In the genomic region with DNA sequence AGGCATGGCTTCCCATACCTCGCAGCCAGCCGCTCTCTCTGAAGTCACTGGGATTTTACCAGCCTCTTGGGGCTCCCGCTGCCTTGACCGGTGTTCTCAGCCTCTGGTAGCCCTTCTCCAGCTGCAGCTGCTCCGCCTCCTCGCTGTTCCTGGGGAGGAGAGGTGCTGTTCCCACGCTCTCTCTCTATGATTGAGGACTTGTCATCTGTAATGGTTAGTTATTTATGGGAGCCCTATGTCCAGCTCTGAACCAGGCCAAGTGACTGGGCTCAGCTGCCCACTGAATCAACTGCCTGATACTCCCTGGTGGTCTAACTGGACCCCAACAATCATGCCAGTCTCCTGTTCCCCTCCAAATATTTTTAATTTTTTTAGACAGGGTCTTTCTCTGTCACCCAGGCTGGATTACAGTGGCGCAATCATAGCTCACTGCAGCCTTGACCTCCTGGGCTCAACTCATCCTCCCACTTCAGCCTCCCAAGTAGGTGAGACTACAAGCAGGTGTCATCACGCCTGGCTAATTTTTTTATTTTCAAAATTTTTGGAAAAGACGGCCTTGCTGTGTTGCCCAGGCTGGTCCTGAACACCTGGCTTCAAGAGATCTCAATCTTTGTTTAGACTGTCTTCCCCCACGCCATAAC, we compare ENCODE assay signal across 3 cellular contexts.
A peak's percentile ranks its signal among the peaks of the same experiment; 100 is the strongest.
TF ChIP-seq lines count a peak whose summit lies in the region.

No MANE protein-coding gene starts in this region.

TF ChIP-seq in GM23338, 12 proteins besides CTCF, POLR2A, EP300 and RAD21:
- no peak for TF ChIP-seq ZNF114 (CRISPR knock-in tag; IDR thresholded peaks at IDR 0.05)
- TF ChIP-seq STAT1 (IDR thresholded peaks at IDR 0.05; ENCODE audit: unreplicated experiment) = no peak
- TF ChIP-seq, protein P1, sequence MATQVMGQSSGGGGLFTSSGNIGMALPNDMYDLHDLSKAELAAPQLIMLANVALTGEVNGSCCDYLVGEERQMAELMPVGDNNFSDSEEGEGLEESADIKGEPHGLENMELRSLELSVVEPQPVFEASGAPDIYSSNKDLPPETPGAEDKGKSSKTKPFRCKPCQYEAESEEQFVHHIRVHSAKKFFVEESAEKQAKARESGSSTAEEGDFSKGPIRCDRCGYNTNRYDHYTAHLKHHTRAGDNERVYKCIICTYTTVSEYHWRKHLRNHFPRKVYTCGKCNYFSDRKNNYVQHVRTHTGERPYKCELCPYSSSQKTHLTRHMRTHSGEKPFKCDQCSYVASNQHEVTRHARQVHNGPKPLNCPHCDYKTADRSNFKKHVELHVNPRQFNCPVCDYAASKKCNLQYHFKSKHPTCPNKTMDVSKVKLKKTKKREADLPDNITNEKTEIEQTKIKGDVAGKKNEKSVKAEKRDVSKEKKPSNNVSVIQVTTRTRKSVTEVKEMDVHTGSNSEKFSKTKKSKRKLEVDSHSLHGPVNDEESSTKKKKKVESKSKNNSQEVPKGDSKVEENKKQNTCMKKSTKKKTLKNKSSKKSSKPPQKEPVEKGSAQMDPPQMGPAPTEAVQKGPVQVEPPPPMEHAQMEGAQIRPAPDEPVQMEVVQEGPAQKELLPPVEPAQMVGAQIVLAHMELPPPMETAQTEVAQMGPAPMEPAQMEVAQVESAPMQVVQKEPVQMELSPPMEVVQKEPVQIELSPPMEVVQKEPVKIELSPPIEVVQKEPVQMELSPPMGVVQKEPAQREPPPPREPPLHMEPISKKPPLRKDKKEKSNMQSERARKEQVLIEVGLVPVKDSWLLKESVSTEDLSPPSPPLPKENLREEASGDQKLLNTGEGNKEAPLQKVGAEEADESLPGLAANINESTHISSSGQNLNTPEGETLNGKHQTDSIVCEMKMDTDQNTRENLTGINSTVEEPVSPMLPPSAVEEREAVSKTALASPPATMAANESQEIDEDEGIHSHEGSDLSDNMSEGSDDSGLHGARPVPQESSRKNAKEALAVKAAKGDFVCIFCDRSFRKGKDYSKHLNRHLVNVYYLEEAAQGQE (IDR thresholded peaks at IDR 0.05; ENCODE audit: unreplicated experiment) = no peak

TF ChIP-seq in HEK293, 187 proteins besides CTCF, POLR2A, EP300 and RAD21:
- TF ChIP-seq ZNF214 (tag by site-specific recombination; IDR thresholded peaks at IDR 0.05; ENCODE audit: borderline replicate concordance) (no peak), ZNF341 (tag by site-specific recombination; IDR thresholded peaks at IDR 0.05; ENCODE audit: low read depth) (peak; percentile 68)
- TF ChIP-seq, protein P2, sequence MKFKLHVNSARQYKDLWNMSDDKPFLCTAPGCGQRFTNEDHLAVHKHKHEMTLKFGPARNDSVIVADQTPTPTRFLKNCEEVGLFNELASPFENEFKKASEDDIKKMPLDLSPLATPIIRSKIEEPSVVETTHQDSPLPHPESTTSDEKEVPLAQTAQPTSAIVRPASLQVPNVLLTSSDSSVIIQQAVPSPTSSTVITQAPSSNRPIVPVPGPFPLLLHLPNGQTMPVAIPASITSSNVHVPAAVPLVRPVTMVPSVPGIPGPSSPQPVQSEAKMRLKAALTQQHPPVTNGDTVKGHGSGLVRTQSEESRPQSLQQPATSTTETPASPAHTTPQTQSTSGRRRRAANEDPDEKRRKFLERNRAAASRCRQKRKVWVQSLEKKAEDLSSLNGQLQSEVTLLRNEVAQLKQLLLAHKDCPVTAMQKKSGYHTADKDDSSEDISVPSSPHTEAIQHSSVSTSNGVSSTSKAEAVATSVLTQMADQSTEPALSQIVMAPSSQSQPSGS (tag by site-specific recombination; IDR thresholded peaks at IDR 0.05; ENCODE audit: low read depth) = no peak

TF ChIP-seq in K562, 482 proteins besides CTCF, POLR2A, EP300 and RAD21:
- peak; percentile 56 for TF ChIP-seq MEIS2 (IDR thresholded peaks at IDR 0.05; ENCODE audit: partially characterized antibody)
- no peak for TF ChIP-seq ZNF77 (CRISPR knock-in tag; IDR thresholded peaks at IDR 0.05)
- no peak for TF ChIP-seq MECOM (CRISPR knock-in tag; IDR thresholded peaks at IDR 0.05)
- TF ChIP-seq CC2D1A (IDR thresholded peaks at IDR 0.05) = no peak
- no peak for TF ChIP-seq SREBF1 (IDR thresholded peaks at IDR 0.05; ENCODE audit: borderline replicate concordance, low read depth, low read length)
- no peak for TF ChIP-seq SUPT5H (IDR thresholded peaks at IDR 0.05)
- no peak for TF ChIP-seq ZNF75A (CRISPR knock-in tag; IDR thresholded peaks at IDR 0.05)
- TF ChIP-seq, protein P3, sequence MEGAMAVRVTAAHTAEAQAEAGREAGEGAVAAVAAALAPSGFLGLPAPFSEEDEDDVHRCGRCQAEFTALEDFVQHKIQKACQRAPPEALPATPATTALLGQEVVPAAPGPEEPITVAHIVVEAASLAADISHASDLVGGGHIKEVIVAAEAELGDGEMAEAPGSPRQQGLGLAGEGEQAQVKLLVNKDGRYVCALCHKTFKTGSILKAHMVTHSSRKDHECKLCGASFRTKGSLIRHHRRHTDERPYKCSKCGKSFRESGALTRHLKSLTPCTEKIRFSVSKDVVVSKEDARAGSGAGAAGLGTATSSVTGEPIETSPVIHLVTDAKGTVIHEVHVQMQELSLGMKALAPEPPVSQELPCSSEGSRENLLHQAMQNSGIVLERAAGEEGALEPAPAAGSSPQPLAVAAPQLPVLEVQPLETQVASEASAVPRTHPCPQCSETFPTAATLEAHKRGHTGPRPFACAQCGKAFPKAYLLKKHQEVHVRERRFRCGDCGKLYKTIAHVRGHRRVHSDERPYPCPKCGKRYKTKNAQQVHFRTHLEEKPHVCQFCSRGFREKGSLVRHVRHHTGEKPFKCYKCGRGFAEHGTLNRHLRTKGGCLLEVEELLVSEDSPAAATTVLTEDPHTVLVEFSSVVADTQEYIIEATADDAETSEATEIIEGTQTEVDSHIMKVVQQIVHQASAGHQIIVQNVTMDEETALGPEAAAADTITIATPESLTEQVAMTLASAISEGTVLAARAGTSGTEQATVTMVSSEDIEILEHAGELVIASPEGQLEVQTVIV (CRISPR knock-in tag; IDR thresholded peaks at IDR 0.05; ENCODE audit: borderline replicate concordance) = no peak
- TF ChIP-seq, protein P4, sequence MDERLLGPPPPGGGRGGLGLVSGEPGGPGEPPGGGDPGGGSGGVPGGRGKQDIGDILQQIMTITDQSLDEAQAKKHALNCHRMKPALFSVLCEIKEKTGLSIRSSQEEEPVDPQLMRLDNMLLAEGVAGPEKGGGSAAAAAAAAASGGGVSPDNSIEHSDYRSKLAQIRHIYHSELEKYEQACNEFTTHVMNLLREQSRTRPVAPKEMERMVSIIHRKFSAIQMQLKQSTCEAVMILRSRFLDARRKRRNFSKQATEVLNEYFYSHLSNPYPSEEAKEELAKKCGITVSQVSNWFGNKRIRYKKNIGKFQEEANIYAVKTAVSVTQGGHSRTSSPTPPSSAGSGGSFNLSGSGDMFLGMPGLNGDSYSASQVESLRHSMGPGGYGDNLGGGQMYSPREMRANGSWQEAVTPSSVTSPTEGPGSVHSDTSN (CRISPR knock-in tag; IDR thresholded peaks at IDR 0.05; ENCODE audit: low read depth) = no peak
- TF ChIP-seq, protein P4 (tag; conservative IDR thresholded peaks at IDR 0.05; ENCODE audit: low read depth) = peak; percentile 66
- no peak for TF ChIP-seq CEBPG (CRISPR knock-in tag; IDR thresholded peaks at IDR 0.05)
- 0 out of 4 replicates have a peak, but pooled peaks of 1 of the 2 experiments have one; percentile 12 for TF ChIP-seq CEBPG (tag; conservative IDR thresholded peaks at IDR 0.05 in 1 of 2, IDR thresholded peaks at IDR 0.05 in 1 of 2)
- TF ChIP-seq ZNF184 (CRISPR knock-in tag; IDR thresholded peaks at IDR 0.05) = no peak
- no peak for TF ChIP-seq ILF3 (IDR thresholded peaks at IDR 0.05; ENCODE audit: borderline replicate concordance)
- no peak for TF ChIP-seq SMARCA4 (IDR thresholded peaks at IDR 0.05)
- 0 out of 2 replicates have a peak, but pooled peaks have one; percentile 6 for TF ChIP-seq CEBPB (tag; IDR thresholded peaks at IDR 0.05)
- TF ChIP-seq NCOA1 (IDR thresholded peaks at IDR 0.05; ENCODE audit: low read depth) = no peak
TF ChIP-seq in K562: peak in this region for 4.
